In the genomic region with DNA sequence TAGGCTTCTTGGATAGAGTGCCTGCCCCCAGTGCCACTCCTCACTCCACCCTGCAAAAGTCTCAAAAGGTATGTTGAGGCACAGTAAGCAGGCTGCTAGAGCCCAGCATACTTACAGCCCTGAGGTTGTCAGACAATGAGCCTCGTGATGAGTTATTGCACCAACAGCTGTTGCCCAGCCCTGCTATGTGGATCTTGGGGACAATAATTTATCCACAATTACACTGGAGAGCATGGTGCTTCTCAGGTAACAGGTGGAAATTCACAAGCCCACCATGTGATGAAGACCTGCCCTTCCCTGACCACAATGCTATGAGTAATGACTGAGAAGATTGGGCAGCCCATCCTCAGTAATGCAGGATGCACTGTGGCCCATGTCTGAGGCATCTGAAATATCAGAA, we compare ENCODE assay signal across 30 cellular contexts. TPM values are rescaled to one million over a fixed set of nuclear protein-coding genes. Genes with fewer than 3 reads are reported as not detected.
"Had no signal": no experiment of that assay in that cellular context is flagged by ENCODE, and none has a peak within 500 bp of the region (broad histone marks: within the 10 kb centered on the region; RNA-seq: fewer than 3 reads in every experiment).

No MANE protein-coding gene starts in this region.

- FAIRE-seq: astrocyte had no signal

- H3K27me3 ChIP-seq: cardiac muscle cell had no signal

- DNase-seq: activated CD4-positive, alpha-beta memory T cell treated with anti-CD3 and anti-CD28 coated beads for 36 hours; activated CD4-positive, alpha-beta T cell treated with anti-CD3 and anti-CD28 coated beads, Interleukin-2, amount 10 ng/mL, durations not matched to agents 7 days and 5 days; activated CD4-positive, CD25-positive, alpha-beta regulatory T cell; activated CD8-positive, alpha-beta memory T cell treated with anti-CD3 and anti-CD28 coated beads for 24 hours; activated gamma-delta T cell; activated naive CD4-positive, alpha-beta T cell treated with anti-CD3 and anti-CD28 coated beads for 36 hours; activated T-cell treated with anti-CD3 and anti-CD28 coated beads for 4 hours; activated T-cell treated with anti-CD3 and anti-CD28 coated beads, Interleukin-2, amount 50 U/mL, for 48 hours; amygdala; Kasumi-1; KBM-7; NCI-H1105 treated with DMSO at 0.1 percent for 48 hours; NCI-H1436 treated with DMSO at 0.1 percent for 48 hours; NCI-H187; NCI-H2081 treated with DMSO at 0.1 percent for 48 hours; NCI-H2171 treated with DMSO at 0.1 percent for 48 hours; NCI-H226; NCI-H526; NCI-H82; RPMI8226; T-helper 1 cell had no signal

- H3K27ac ChIP-seq: cardiac muscle cell, SK-N-MC, VCaP had no signal

- H3K36me3 ChIP-seq: cardiac muscle cell had no signal

- H3K4me3 ChIP-seq: cardiac muscle cell, SK-N-MC had no signal

RNA-seq across cellular contexts. Expression of a gene that starts 36.5 kb away (rescaled TPM):
- total RNA-seq: activated CD4-positive, alpha-beta memory T cell treated with anti-CD3 and anti-CD28 coated beads for 36 hours; activated CD4-positive, alpha-beta T cell treated with anti-CD3 and anti-CD28 coated beads, Interleukin-2, amount 10 ng/mL, durations not matched to agents 7 days and 5 days; activated naive CD4-positive, alpha-beta T cell treated with anti-CD3 and anti-CD28 coated beads for 36 hours; activated T-helper 17 cell treated with anti-CD3 and anti-CD28 coated beads, Interleukin-2, amount 50 U/mL, for 72 hours; NCI-H460; OCI-LY7; Right ventricle myocardium inferior; T-helper 2 cell treated with Interferon-gamma antibody and Interleukin-4, amounts not matched to agents 100 ng/mL and 5 ng/mL, for 36 hours had no signal
- polyA plus RNA-seq: cardiac muscle cell had no signal
